In genomic region chr7:116554436-116554835, GRCh38 we compare ENCODE assay signal across 19 cellular contexts. TPM values are rescaled to one million over a fixed set of nuclear protein-coding genes. Genes with fewer than 3 reads are reported as not detected.
DNase-seq lines count a peak whose midpoint lies in the region; ATAC-seq, FAIRE-seq and TF ChIP-seq lines count a peak whose summit lies in the region.
"Had no signal": no experiment of that assay in that cellular context is flagged by ENCODE, and none has a peak within 500 bp of the region (broad histone marks: within the 10 kb centered on the region; RNA-seq: fewer than 3 reads in every experiment).

No MANE protein-coding gene starts in this region.

- H3K4me3 ChIP-seq in Panc1 (ENCODE audit: low read depth in 2 of 2, low read length in 2 of 2) (no peak overlapping the region), HepG2 (replicated peaks in 1 of 3; ENCODE audit: insufficient read depth in 1 of 3, low read depth in 2 of 3, low read length in 3 of 3) (no peak overlapping the region)
- H3K4me3 ChIP-seq: GM12878, lung, PC-9 had no signal

- TF ChIP-seq CTCF in Panc1 (IDR thresholded peaks at IDR 0.05) (no peak), osteocyte (IDR thresholded peaks at IDR 0.05) (no peak), nephron progenitor cell (IDR thresholded peaks at IDR 0.05) (no peak), HepG2 (CRISPR knock-in tag; IDR thresholded peaks at IDR 0.05) (no peak)

- intact Hi-C loops in Panc1 (cut with micrococcal nuclease; ENCODE audit: unreplicated experiment) (no loop called here), HepG2 (cut with micrococcal nuclease; ENCODE audit: unreplicated experiment) (no loop called here)

- BruUV-seq in Panc1 (replicated peaks; lab: Mats Ljungman, UMichigan), result no TSS peak
- BruUV-seq in HepG2 (replicated peaks; lab: Mats Ljungman, UMichigan), result no TSS peak

- ATAC-seq in Panc1 (no peak), HepG2 (no peak)
- ATAC-seq: GM12878; natural killer cell treated with Interleukin-12 subunit alpha and Interleukin-12 subunit beta and Interleukin-15 and Interleukin-18, amount 100 ng/mL, for 72 hours had no signal

- no peak overlapping the region for H3K9ac ChIP-seq in HepG2 (ENCODE audit: insufficient read depth, low read depth, low read length)

- H3K4me3 Mint-ChIP-seq in osteocyte (ENCODE audit: unreplicated experiment) (no peak overlapping the region), nephron progenitor cell (no peak overlapping the region)
- H3K4me3 Mint-ChIP-seq: activated naive CD8-positive, alpha-beta T cell; activated T-cell treated with anti-CD3 and anti-CD28 coated beads, Interleukin-2, amount 50 U/mL, for 24 hours; natural killer cell treated with Interleukin-12 subunit alpha and Interleukin-12 subunit beta and Interleukin-15 and Interleukin-18, amount 100 ng/mL, for 72 hours had no signal

- H3K27ac ChIP-seq in Panc1 (ENCODE audit: low read length) (peak overlapping the region; percentile 75; the same call in 1 of the 2 replicates), HepG2 (ENCODE audit: extremely low read length, insufficient read depth, low read length) (no peak overlapping the region)
- H3K27ac ChIP-seq: PC-9 had no signal

- no peaks in the 10 kb centered on the region for H3K9me3 Mint-ChIP-seq in osteocyte (ENCODE audit: unreplicated experiment)
- no peaks in the 10 kb centered on the region for H3K9me3 Mint-ChIP-seq in nephron progenitor cell
- H3K9me3 Mint-ChIP-seq: activated T-cell treated with anti-CD3 and anti-CD28 coated beads, Interleukin-2, amount 50 U/mL, for 24 hours had no signal

- no peaks in the 10 kb centered on the region for H3K27me3 Mint-ChIP-seq in osteocyte (ENCODE audit: unreplicated experiment)
- no peaks in the 10 kb centered on the region for H3K27me3 Mint-ChIP-seq in nephron progenitor cell (ENCODE audit: low read depth, poor library complexity)

- H3K4me1 Mint-ChIP-seq in osteocyte (ENCODE audit: unreplicated experiment) (peaks cover 58% of the 10 kb centered on the region), nephron progenitor cell (peaks cover 9% of the 10 kb centered on the region)

- H3K9me3 ChIP-seq in Panc1 (ENCODE audit: control insufficient read depth, insufficient read depth, low read depth, low read length), result no peaks in the 10 kb centered on the region
- no peaks in the 10 kb centered on the region for H3K9me3 ChIP-seq in HepG2 (ENCODE audit: low read length)

- CTCF ChIA-PET in Panc1 (lab: Charles Lee) (no interaction called here), HepG2 (lab: Yijun Ruan, JAX; ENCODE audit: low intra/inter-chr PET ratio, low total read pairs) (no interaction called here)

- in situ Hi-C loops in Panc1 (cut with HindIII; ENCODE audit: low pct_unique_long_range_greater_than_20kb, low sequenced_read_pairs) (no loop called here), HepG2 (cut with HindIII; ENCODE audit: extremely low pct_ligation_motif_present, low pct_unique_long_range_greater_than_20kb) (no loop called here)

- no peak for FAIRE-seq in HepG2 (lab: Jason Lieb, UNC)
- FAIRE-seq: G401.6, GM12878 had no signal

- DNase-seq in EH (ENCODE audit: low read depth), result peak; percentile 51
- no peak for DNase-seq in Panc1 (ENCODE audit: low read depth, low spot score)
- peak; percentile 44 for DNase-seq in fibroblast of peridontal ligament (ENCODE audit: extremely low read depth)
- DNase-seq in osteocyte (ENCODE audit: extremely low spot score, unreplicated experiment), result no peak
- no peak for DNase-seq in nephron progenitor cell
- DNase-seq in HepG2 (ENCODE audit: low spot score), result no peak
- no peak for DNase-seq in RPMI8226
- DNase-seq in SHP77 treated with DMSO at 0.1 percent for 48 hours (lab: John Stamatoyannopoulos, UW), result no peak
- DNase-seq: activated CD4-positive, alpha-beta T cell treated with anti-CD3 and anti-CD28 coated beads, Interleukin-2, amount 50 U/mL, for 48 hours; activated T-cell treated with anti-CD3 and anti-CD28 coated beads, Interleukin-2, amount 50 U/mL, for 24 hours; NCI-H187 treated with DMSO at 0.1 percent for 48 hours; NCI-H526; PC-9; SW 1271 had no signal

- H4K20me1 ChIP-seq in HepG2 (ENCODE audit: insufficient read depth, low read length), result no peaks in the 10 kb centered on the region

- TF ChIP-seq RAD21 in HepG2 (CRISPR knock-in tag; IDR thresholded peaks at IDR 0.05), result no peak

- H3K79me2 ChIP-seq in HepG2 (ENCODE audit: insufficient read depth, low read length), result no peaks in the 10 kb centered on the region

- no peak for TF ChIP-seq POLR2A in HepG2 (IDR thresholded peaks at IDR 0.05; ENCODE audit: insufficient read depth in 1 of 2, low read depth in 2 of 2, low read length in 2 of 2)

- TF ChIP-seq EP300 in HepG2 (IDR thresholded peaks at IDR 0.05; ENCODE audit: low read depth in 2 of 2, low read length in 2 of 2) (no peak), HepG2 (CRISPR knock-in tag; IDR thresholded peaks at IDR 0.05; ENCODE audit: borderline replicate concordance) (no peak)

- H3K4me1 ChIP-seq in Panc1 (ENCODE audit: control insufficient read depth, insufficient read depth, low read length) (peaks cover 62% of the 10 kb centered on the region), HepG2 (ENCODE audit: insufficient read depth, low read length) (no peaks in the 10 kb centered on the region)

- peaks cover 32% of the 10 kb centered on the region for H3K36me3 ChIP-seq in Panc1 (ENCODE audit: control insufficient read depth, insufficient read depth, low read length)
- H3K36me3 ChIP-seq in HepG2 (replicated peaks in 1 of 2; ENCODE audit: control insufficient read depth in 1 of 2, insufficient read depth in 2 of 2, low read length in 2 of 2), result no peaks in the 10 kb centered on the region

- H2AFZ ChIP-seq in HepG2 (ENCODE audit: low read length), result no peak overlapping the region
- H2AFZ ChIP-seq: PC-9 had no signal

- H3K4me2 ChIP-seq in HepG2 (ENCODE audit: low read depth, low read length), result no peak overlapping the region
- H3K4me2 ChIP-seq: PC-9 had no signal

- POLR2A ChIA-PET in Panc1 (lab: Charles Lee) (no interaction called here), HepG2 (lab: Yijun Ruan, JAX) (no interaction called here)

- peaks cover 34% of the 10 kb centered on the region for H3K36me3 Mint-ChIP-seq in osteocyte (ENCODE audit: unreplicated experiment)
- no peaks in the 10 kb centered on the region for H3K36me3 Mint-ChIP-seq in nephron progenitor cell (ENCODE audit: low read depth)
- H3K36me3 Mint-ChIP-seq: activated naive CD8-positive, alpha-beta T cell; natural killer cell treated with Interleukin-12 subunit alpha and Interleukin-12 subunit beta and Interleukin-15 and Interleukin-18, amount 100 ng/mL, for 72 hours had no signal

- H3K27ac Mint-ChIP-seq in osteocyte (ENCODE audit: unreplicated experiment) (peak overlapping the region; percentile 84), nephron progenitor cell (no peak overlapping the region)
- H3K27ac Mint-ChIP-seq: activated naive CD8-positive, alpha-beta T cell; activated T-cell treated with anti-CD3 and anti-CD28 coated beads, Interleukin-2, amount 50 U/mL, for 24 hours; natural killer cell treated with Interleukin-12 subunit alpha and Interleukin-12 subunit beta and Interleukin-15 and Interleukin-18, amount 100 ng/mL, for 72 hours had no signal

- H3K27me3 ChIP-seq in Panc1 (ENCODE audit: control insufficient read depth, insufficient read depth, low read length) (no peaks in the 10 kb centered on the region), HepG2 (ENCODE audit: control insufficient read depth in 1 of 2, insufficient read depth in 2 of 2, low read length in 2 of 2) (no peaks in the 10 kb centered on the region)

RNA-seq across cellular contexts. Expression of gene CAV1, which starts 29.6 kb away (rescaled TPM):
- 496 TPM for total RNA-seq in Panc1 (2021; ENCODE audit: unreplicated experiment)
- 465 TPM for polyA plus RNA-seq in Panc1 (2012; ENCODE audit: insufficient read length)
- total RNA-seq in osteocyte, result 492 and 502 TPM in 2 replicates
- total RNA-seq in HepG2 (2016; rRNA removed; fragmentation: Illumina TruSeq; extraction: Trizol), result not detected in 2 replicates
- total RNA-seq in HepG2 (2016; cell fraction: cytosol; rRNA removed; fragmentation: Illumina TruSeq; extraction: Trizol; ENCODE audit: low read depth), result not detected in 2 replicates
- not detected in 2 replicates for total RNA-seq in HepG2 (2016; cell fraction: insoluble cytoplasmic fraction; rRNA removed; fragmentation: Illumina TruSeq; extraction: Trizol)
- not detected in 2 replicates for total RNA-seq in HepG2 (2016; cell fraction: membrane; rRNA removed; fragmentation: Illumina TruSeq; extraction: Trizol)
- not detected in 2 replicates for total RNA-seq in HepG2 (2016; cell fraction: nucleus; rRNA removed; fragmentation: Illumina TruSeq; extraction: Trizol)
- polyA plus RNA-seq in HepG2 (2011; rRNA removed), result 0.08 and 0.40 TPM in 2 replicates
- 0.10 and 0.36 TPM in 2 replicates for polyA plus RNA-seq in HepG2 (2011; cell fraction: cytosol; rRNA removed)
- polyA plus RNA-seq in HepG2 (2011; cell fraction: nucleus; rRNA removed), result 0.10 TPM in 1 of 2 replicates, not detected in the other
- polyA plus RNA-seq in HepG2 (2012), result 0.13 TPM in 1 of 2 replicates, not detected in the other
- not detected in 2 replicates for polyA plus RNA-seq in HepG2 (2016; cell fraction: cytosol; fragmentation: Illumina TruSeq; extraction: Trizol; ENCODE audit: low read depth)
- not detected in 2 replicates for polyA plus RNA-seq in HepG2 (2016; cell fraction: insoluble cytoplasmic fraction; fragmentation: Illumina TruSeq; extraction: Trizol; ENCODE audit: low read depth)
- polyA plus RNA-seq in HepG2 (2016; cell fraction: membrane; fragmentation: Illumina TruSeq; extraction: Trizol; ENCODE audit: low read depth), result not detected in 2 replicates
- not detected in 2 replicates for polyA plus RNA-seq in HepG2 (2016; cell fraction: nucleus; fragmentation: Illumina TruSeq; extraction: Trizol; ENCODE audit: insufficient read depth, low read depth)
- polyA minus RNA-seq in HepG2 (2011; rRNA and poly(A)+ RNA removed; ENCODE audit: low replicate concordance), result 31.2 TPM in 1 of 2 replicates, not detected in the other
- not detected in 2 replicates for polyA minus RNA-seq in HepG2 (2011; cell fraction: cytosol; rRNA and poly(A)+ RNA removed)
- not detected in 2 replicates for polyA minus RNA-seq in HepG2 (2011; cell fraction: nucleus; rRNA and poly(A)+ RNA removed)
- total RNA-seq: natural killer cell treated with Interleukin-12 subunit alpha and Interleukin-12 subunit beta and Interleukin-15 and Interleukin-18, amount 100 ng/mL, for 72 hours had no signal

RNA-seq across cellular contexts. Expression of gene CAV2, which starts 54.9 kb away (rescaled TPM):
- total RNA-seq in Panc1 (2021; ENCODE audit: unreplicated experiment), result 217 TPM
- 199 TPM for polyA plus RNA-seq in Panc1 (2012; ENCODE audit: insufficient read length)
- 81.6 and 86.8 TPM in 2 replicates for total RNA-seq in osteocyte
- total RNA-seq in HepG2 (2016; rRNA removed; fragmentation: Illumina TruSeq; extraction: Trizol), result 0.09 and 0.24 TPM in 2 replicates
- total RNA-seq in HepG2 (2016; cell fraction: cytosol; rRNA removed; fragmentation: Illumina TruSeq; extraction: Trizol; ENCODE audit: low read depth), result not detected in 2 replicates
- total RNA-seq in HepG2 (2016; cell fraction: insoluble cytoplasmic fraction; rRNA removed; fragmentation: Illumina TruSeq; extraction: Trizol), result 0.17 and 0.24 TPM in 2 replicates
- total RNA-seq in HepG2 (2016; cell fraction: membrane; rRNA removed; fragmentation: Illumina TruSeq; extraction: Trizol), result 0.21 and 0.25 TPM in 2 replicates
- total RNA-seq in HepG2 (2016; cell fraction: nucleus; rRNA removed; fragmentation: Illumina TruSeq; extraction: Trizol), result not detected in 2 replicates
- 0.18 and 0.42 TPM in 2 replicates for polyA plus RNA-seq in HepG2 (2011; rRNA removed)
- polyA plus RNA-seq in HepG2 (2011; cell fraction: cytosol; rRNA removed), result 0.13 and 0.26 TPM in 2 replicates
- 0.05 TPM in 1 of 2 replicates, not detected in the other for polyA plus RNA-seq in HepG2 (2011; cell fraction: nucleus; rRNA removed)
- 0.20 TPM in 1 of 2 replicates, not detected in the other for polyA plus RNA-seq in HepG2 (2012)
- 0.09 and 0.12 TPM in 2 replicates for polyA plus RNA-seq in HepG2 (2016; cell fraction: cytosol; fragmentation: Illumina TruSeq; extraction: Trizol; ENCODE audit: low read depth)
- not detected in 2 replicates for polyA plus RNA-seq in HepG2 (2016; cell fraction: insoluble cytoplasmic fraction; fragmentation: Illumina TruSeq; extraction: Trizol; ENCODE audit: low read depth)
- polyA plus RNA-seq in HepG2 (2016; cell fraction: membrane; fragmentation: Illumina TruSeq; extraction: Trizol; ENCODE audit: low read depth), result 0.28 and 0.46 TPM in 2 replicates
- polyA plus RNA-seq in HepG2 (2016; cell fraction: nucleus; fragmentation: Illumina TruSeq; extraction: Trizol; ENCODE audit: insufficient read depth, low read depth), result not detected in 2 replicates
- 0.04 and 22.5 TPM in 2 replicates for polyA minus RNA-seq in HepG2 (2011; rRNA and poly(A)+ RNA removed; ENCODE audit: low replicate concordance)
- polyA minus RNA-seq in HepG2 (2011; cell fraction: cytosol; rRNA and poly(A)+ RNA removed), result 0.18 TPM in 1 of 2 replicates, not detected in the other
- not detected in 2 replicates for polyA minus RNA-seq in HepG2 (2011; cell fraction: nucleus; rRNA and poly(A)+ RNA removed)
- total RNA-seq: natural killer cell treated with Interleukin-12 subunit alpha and Interleukin-12 subunit beta and Interleukin-15 and Interleukin-18, amount 100 ng/mL, for 72 hours had no signal

Comparison
In these comparisons a context has a peak if more than half of its experiments do, and no peak if none do; other contexts are left out.
1. DNase-seq: peak in EH (single experiment) and fibroblast of peridontal ligament (single experiment); none in Panc1 (single experiment), osteocyte (single experiment), nephron progenitor cell (single experiment), HepG2 (single experiment), RPMI8226 (single experiment) and SHP77 treated with DMSO at 0.1 percent for 48 hours (single experiment).
2. RNA of gene CAV1, which starts 29.6 kb away (total RNA-seq): 492 to 502 TPM in osteocyte and 496 TPM in Panc1 (single experiment); not detected in HepG2; every median in the first group is over 100 times any median in the second.
3. RNA of gene CAV2, which starts 54.9 kb away (total RNA-seq): 217 TPM in Panc1 (single experiment) and 81.6 to 86.8 TPM in osteocyte; 0.09 to 0.25 TPM in HepG2; every median in the first group is over 10 times any median in the second.